Comparison of ENCODE assay signal across 20 cellular contexts in the genomic region with DNA sequence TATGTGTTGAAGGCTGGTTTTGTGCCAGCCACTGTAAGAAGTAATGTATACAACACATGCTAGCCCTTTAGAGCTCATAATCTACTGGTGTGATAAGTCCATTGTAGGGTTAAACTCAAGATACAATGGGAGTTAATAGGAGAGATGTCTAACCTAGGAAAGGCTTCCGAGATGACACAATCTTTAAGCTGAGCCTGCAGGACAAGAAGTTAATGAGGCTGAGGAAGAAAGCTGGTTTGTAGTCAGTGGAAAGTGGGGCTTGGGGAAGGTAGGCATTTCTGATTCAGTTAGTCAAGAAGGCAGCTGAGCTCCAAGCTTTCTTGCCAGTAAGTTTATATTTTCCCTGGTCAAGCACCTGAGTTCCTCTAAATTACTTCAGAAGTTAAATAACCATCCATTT.
"Had no signal": no experiment of that assay in that cellular context is flagged by ENCODE, and none has a peak within 500 bp of the region (broad histone marks: within the 10 kb centered on the region; RNA-seq: fewer than 3 reads in every experiment).

No MANE protein-coding gene starts in this region.

- H3K9me3 Mint-ChIP-seq: effector memory CD8-positive, alpha-beta T cell; immature natural killer cell; natural killer cell had no signal

- ATAC-seq: effector memory CD8-positive, alpha-beta T cell; left lobe of liver; natural killer cell; right lobe of liver; stimulated activated naive CD8-positive, alpha-beta T cell treated with anti-CD3 and anti-CD28 coated beads, Interleukin-15, amount 100 ng/mL, for 72 hours had no signal

- H3K9me3 ChIP-seq: ovary, right lobe of liver, suprapubic skin, vagina had no signal

- H3K27me3 ChIP-seq: ovary, right lobe of liver, suprapubic skin, vagina had no signal

- H3K36me3 Mint-ChIP-seq: immature natural killer cell, natural killer cell had no signal

- H3K36me3 ChIP-seq: ovary, right lobe of liver, suprapubic skin, vagina had no signal

- H3K4me3 Mint-ChIP-seq: effector memory CD8-positive, alpha-beta T cell; immature natural killer cell; natural killer cell; stimulated activated naive CD8-positive, alpha-beta T cell treated with anti-CD3 and anti-CD28 coated beads, Interleukin-15, amount 100 ng/mL, for 72 hours had no signal

- H3K27ac Mint-ChIP-seq: effector memory CD8-positive, alpha-beta T cell; immature natural killer cell; natural killer cell had no signal

- H3K27me3 Mint-ChIP-seq: effector memory CD8-positive, alpha-beta T cell; stimulated activated naive CD8-positive, alpha-beta T cell treated with anti-CD3 and anti-CD28 coated beads, Interleukin-15, amount 100 ng/mL, for 72 hours had no signal

- H3K27ac ChIP-seq: ovary, right lobe of liver, suprapubic skin, vagina had no signal

- DNase-seq: cortex of kidney; effector memory CD8-positive, alpha-beta T cell; hypothalamus; immature natural killer cell; islet precursor cell; natural killer cell; occipital lobe; ovary; posterior cingulate gyrus; right lobe of liver; small intestine; stimulated activated CD4-positive, alpha-beta T cell treated with anti-CD3 and anti-CD28 coated beads, Interleukin-12 subunit alpha, Interleukin-12 subunit beta, amount 100 ng/mL, for 4 hours; stimulated activated CD4-positive, alpha-beta T cell treated with anti-CD3 and anti-CD28 coated beads, Interleukin-1b, Interleukin-23, amount 100 ng/mL, for 48 hours; stimulated activated CD4-positive, alpha-beta T cell treated with anti-CD3 and anti-CD28 coated beads, Interleukin-4, amount 100 ng/mL, for 1 hour; stimulated activated CD8-positive, alpha-beta memory T cell treated with anti-CD3 and anti-CD28 coated beads, Interleukin-4, amount 100 ng/mL, for 48 hours; stimulated activated naive CD4-positive, alpha-beta T cell; stimulated activated naive CD8-positive, alpha-beta T cell treated with anti-CD3 and anti-CD28 coated beads, Interleukin-15, amount 100 ng/mL, for 72 hours had no signal

- H3K4me3 ChIP-seq: ovary, right lobe of liver, suprapubic skin, vagina had no signal
